In genomic region chr4:70839537-70840093, GRCh38 we compare ENCODE assay signal across 8 cellular contexts. TPM values are rescaled to one million over a fixed set of nuclear protein-coding genes. Genes with fewer than 3 reads are reported as not detected.
DNase-seq lines count a peak whose midpoint lies in the region; ATAC-seq, FAIRE-seq and TF ChIP-seq lines count a peak whose summit lies in the region.

Gene GRSF1 (minus strand): TSS chr4:70839890. CDS start chr4:70839827, 63 bp downstream.

- H3K4me1 Mint-ChIP-seq in central memory CD8-positive, alpha-beta T cell, result peaks cover 29% of the 10 kb centered on the region

- H3K36me3 Mint-ChIP-seq in central memory CD8-positive, alpha-beta T cell (ENCODE audit: insufficient read depth), result peaks cover 21% of the 10 kb centered on the region

- peaks cover 0 to 2% of the 10 kb centered on the region in 2 donors for H3K36me3 ChIP-seq in kidney (ENCODE audit: control insufficient read depth in 1 of 2, insufficient read depth in 2 of 2, low read length in 2 of 2)

- FAIRE-seq in kidney (lab: Jason Lieb, UNC), result no peak

- peak; percentile 99 for DNase-seq in AG20443 (ENCODE audit: low spot score)
- peak; percentile 42 to 92 for DNase-seq in NCI-H446 (lab: John Stamatoyannopoulos, UW)
- peak; percentile 88 to 90 for DNase-seq in central memory CD8-positive, alpha-beta T cell (ENCODE audit: low spot score in 2 of 2)
- peak; percentile 99 for DNase-seq in kidney
- DNase-seq in stimulated activated CD4-positive, alpha-beta T cell treated with anti-CD3 and anti-CD28 coated beads, Interleukin-15, amount 100 ng/mL, for 1 hour (ENCODE audit: low read depth in 1 of 2, low spot score in 1 of 2), result peak; percentile 88 to 92

- H3K27ac ChIP-seq in kidney (ENCODE audit: low read depth in 2 of 2, low read length in 2 of 2), result peak within 1 kb of the TSS; percentile 87 to 90

- peak within 1 kb of the TSS; percentile 93 for H3K27ac Mint-ChIP-seq in central memory CD8-positive, alpha-beta T cell (ENCODE audit: low read depth)

- TF ChIP-seq CTCF in kidney (IDR thresholded peaks at IDR 0.05; ENCODE audit: borderline replicate concordance, extremely low read depth, insufficient read depth), result peak; percentile 7

- no peaks in the 10 kb centered on the region for H3K9me3 ChIP-seq in kidney (ENCODE audit: control insufficient read depth in 1 of 2, low read length in 2 of 2)

- H3K4me3 ChIP-seq in kidney (ENCODE audit: low read length in 2 of 2), result peak within 1 kb of the TSS; percentile 84 to 93

- no peaks in the 10 kb centered on the region for H3K9me3 Mint-ChIP-seq in central memory CD8-positive, alpha-beta T cell

- H3K4me1 ChIP-seq in kidney (ENCODE audit: control insufficient read depth in 1 of 2, insufficient read depth in 1 of 2, low read depth in 1 of 2, low read length in 2 of 2), result peaks cover 3 to 9% of the 10 kb centered on the region in 2 donors

- peak within 1 kb of the TSS; percentile 90 to 91 for H3K9ac ChIP-seq in kidney (ENCODE audit: low read length in 2 of 2)

- ATAC-seq in GM18909 (IDR thresholded peaks at IDR 0.05; ENCODE audit: poor library complexity, unreplicated experiment) (peak; percentile 69), HG03159 (IDR thresholded peaks at IDR 0.05; ENCODE audit: unreplicated experiment) (peak; percentile 56)
- ATAC-seq in activated CD4-positive, CD25-positive, alpha-beta regulatory T cell treated with anti-CD3 and anti-CD28 coated beads, Interleukin-2, amount 50 U/mL, for 24 hours, result peak; percentile 80 to 83
- peak; percentile 88 for ATAC-seq in central memory CD8-positive, alpha-beta T cell (replicated peaks; ENCODE audit: extremely low read depth, poor library complexity, severe bottlenecking)

- H3K27me3 Mint-ChIP-seq in central memory CD8-positive, alpha-beta T cell, result no peaks in the 10 kb centered on the region

- peak within 1 kb of the TSS; percentile 97 for H3K4me3 Mint-ChIP-seq in central memory CD8-positive, alpha-beta T cell

- intact Hi-C loops in kidney (cut with DNase I), result no loop called here

RNA-seq across cellular contexts. Expression of gene GRSF1, which starts in this region (rescaled TPM):
- 56.6 TPM for total RNA-seq in kidney
- polyA plus RNA-seq in kidney (ENCODE audit: insufficient read depth, low read depth, low replicate concordance), result 64.9 TPM

Comparison
In these comparisons a context has a peak if more than half of its experiments do, and no peak if none do; other contexts are left out.
1. Peak in every context shown above with its lines: DNase-seq, ATAC-seq, H3K4me3 ChIP-seq and H3K27ac ChIP-seq.